21 cellular contexts compared by ENCODE assay signal in genomic region chr10:45652511-45652910, GRCh38.
"Had no signal": no experiment of that assay in that cellular context is flagged by ENCODE, and none has a peak within 500 bp of the region (broad histone marks: within the 10 kb centered on the region; RNA-seq: fewer than 3 reads in every experiment).

No MANE protein-coding gene starts in this region.

- ATAC-seq: foreskin keratinocyte; left lung; lower lobe of right lung; natural killer cell treated with Interleukin-12 subunit alpha and Interleukin-12 subunit beta and Interleukin-15 and Interleukin-18, amount 100 ng/mL, for 72 hours; stimulated activated memory B cell treated with anti-CD40 and anti-IgM and Interleukin-4, amounts not matched to agents 10 μg/mL and 1 μg/mL and 100 μg/mL, for 72 hours had no signal

- H3K27me3 ChIP-seq: colonic mucosa, foreskin keratinocyte, left lung, right atrium auricular region, tibial artery, upper lobe of left lung, vagina had no signal

- H3K4me1 ChIP-seq: colonic mucosa, foreskin keratinocyte, lower lobe of right lung, tibial artery, vagina had no signal

- H3K27me3 Mint-ChIP-seq: memory B cell; natural killer cell treated with Interleukin-12 subunit alpha and Interleukin-12 subunit beta and Interleukin-15 and Interleukin-18, amount 100 ng/mL, for 72 hours; stimulated activated memory B cell treated with anti-CD40 and anti-IgM and Interleukin-4, amounts not matched to agents 10 μg/mL and 1 μg/mL and 100 μg/mL, for 72 hours; stimulated activated naive CD8-positive, alpha-beta T cell treated with anti-CD3 and anti-CD28 coated beads, Interleukin-15, Interleukin-2, amounts not matched to agents 100 ng/mL and 50 ng/mL, for 24 hours had no signal

- H3K4me3 ChIP-seq: colonic mucosa, left lung, lower lobe of right lung, right atrium auricular region, smooth muscle cell, tibial artery, upper lobe of left lung, vagina had no signal

- FAIRE-seq: endothelial cell of umbilical vein, keratinocyte had no signal

- H3K36me3 ChIP-seq: colonic mucosa had no signal

- H3K9me3 ChIP-seq: colonic mucosa, left lung, lower lobe of right lung, right atrium auricular region, tibial artery, upper lobe of left lung, vagina had no signal

- H3K4me3 Mint-ChIP-seq: immature natural killer cell; natural killer cell treated with Interleukin-12 subunit alpha and Interleukin-12 subunit beta and Interleukin-15 and Interleukin-18, amount 100 ng/mL, for 72 hours; stimulated activated memory B cell treated with anti-CD40 and anti-IgM and Interleukin-4, amounts not matched to agents 10 μg/mL and 1 μg/mL and 100 μg/mL, for 72 hours; stimulated activated naive CD8-positive, alpha-beta T cell treated with anti-CD3 and anti-CD28 coated beads, Interleukin-15, Interleukin-2, amounts not matched to agents 100 ng/mL and 50 ng/mL, for 24 hours had no signal

- H3K27ac ChIP-seq: colonic mucosa, foreskin keratinocyte, left lung, lower lobe of right lung, right atrium auricular region, tibial artery, upper lobe of left lung, vagina had no signal

- H3K4me2 ChIP-seq: smooth muscle cell had no signal

- H3K9me3 Mint-ChIP-seq: immature natural killer cell; memory B cell; natural killer cell treated with Interleukin-12 subunit alpha and Interleukin-12 subunit beta and Interleukin-15 and Interleukin-18, amount 100 ng/mL, for 72 hours; stimulated activated memory B cell treated with anti-CD40 and anti-IgM and Interleukin-4, amounts not matched to agents 10 μg/mL and 1 μg/mL and 100 μg/mL, for 72 hours; stimulated activated naive CD8-positive, alpha-beta T cell treated with anti-CD3 and anti-CD28 coated beads, Interleukin-15, Interleukin-2, amounts not matched to agents 100 ng/mL and 50 ng/mL, for 24 hours had no signal

- H3K27ac Mint-ChIP-seq: immature natural killer cell; memory B cell; natural killer cell treated with Interleukin-12 subunit alpha and Interleukin-12 subunit beta and Interleukin-15 and Interleukin-18, amount 100 ng/mL, for 72 hours; stimulated activated memory B cell treated with anti-CD40 and anti-IgM and Interleukin-4, amounts not matched to agents 10 μg/mL and 1 μg/mL and 100 μg/mL, for 72 hours; stimulated activated naive CD8-positive, alpha-beta T cell treated with anti-CD3 and anti-CD28 coated beads, Interleukin-15, Interleukin-2, amounts not matched to agents 100 ng/mL and 50 ng/mL, for 24 hours had no signal

- DNase-seq: colonic mucosa; dermis blood vessel endothelial cell; erythroblast; foreskin keratinocyte; immature natural killer cell; left lung; lower lobe of right lung; midbrain; posterior cingulate gyrus; stimulated activated CD4-positive, alpha-beta T cell treated with anti-CD3 and anti-CD28 coated beads, Interleukin-4, amount 100 ng/mL, for 1 hour; tibial artery; upper lobe of left lung had no signal
